8 cellular contexts compared by ENCODE assay signal in genomic region chr3:24683511-24684384, GRCh38.
DNase-seq lines count a peak whose midpoint lies in the region; ATAC-seq and TF ChIP-seq lines count a peak whose summit lies in the region.

No MANE protein-coding gene starts in this region.

- no peak overlapping the region for H3K27ac ChIP-seq in cardiac muscle cell

- no peaks in the 10 kb centered on the region for H3K36me3 Mint-ChIP-seq in nephron progenitor cell (ENCODE audit: low read depth)
- H3K36me3 Mint-ChIP-seq in stimulated activated memory B cell treated with anti-CD40 and anti-IgM and Interleukin-4, amounts not matched to agents 10 μg/mL and 1 μg/mL and 100 μg/mL, for 72 hours = no peaks in the 10 kb centered on the region

- no peak overlapping the region for H3K4me3 Mint-ChIP-seq in nephron progenitor cell
- H3K4me3 Mint-ChIP-seq in stimulated activated memory B cell treated with anti-CD40 and anti-IgM and Interleukin-4, amounts not matched to agents 10 μg/mL and 1 μg/mL and 100 μg/mL, for 72 hours = no peak overlapping the region

- H3K4me1 ChIP-seq in cardiac muscle cell (ENCODE audit: low read depth) = peaks cover 8% of the 10 kb centered on the region

- H3K9me3 Mint-ChIP-seq in nephron progenitor cell = peaks cover 4% of the 10 kb centered on the region
- no peaks in the 10 kb centered on the region for H3K9me3 Mint-ChIP-seq in stimulated activated memory B cell treated with anti-CD40 and anti-IgM and Interleukin-4, amounts not matched to agents 10 μg/mL and 1 μg/mL and 100 μg/mL, for 72 hours

- H3K9me3 ChIP-seq in cardiac muscle cell (ENCODE audit: low read depth) = no peaks in the 10 kb centered on the region

- peaks cover 3% of the 10 kb centered on the region for H3K27me3 Mint-ChIP-seq in nephron progenitor cell (ENCODE audit: low read depth, poor library complexity)
- no peaks in the 10 kb centered on the region for H3K27me3 Mint-ChIP-seq in stimulated activated memory B cell treated with anti-CD40 and anti-IgM and Interleukin-4, amounts not matched to agents 10 μg/mL and 1 μg/mL and 100 μg/mL, for 72 hours

- no peak overlapping the region for H3K4me3 ChIP-seq in cardiac muscle cell

- no peaks in the 10 kb centered on the region for H3K36me3 ChIP-seq in cardiac muscle cell

- H3K27ac Mint-ChIP-seq in nephron progenitor cell = no peak overlapping the region
- no peak overlapping the region for H3K27ac Mint-ChIP-seq in stimulated activated memory B cell treated with anti-CD40 and anti-IgM and Interleukin-4, amounts not matched to agents 10 μg/mL and 1 μg/mL and 100 μg/mL, for 72 hours

- H3K27me3 ChIP-seq in cardiac muscle cell = no peaks in the 10 kb centered on the region

- TF ChIP-seq CTCF in cardiac muscle cell (IDR thresholded peaks at IDR 0.05; ENCODE audit: low read depth, low read length) (peak; percentile 71), nephron progenitor cell (IDR thresholded peaks at IDR 0.05) (peak; percentile 48)

- DNase-seq in cardiac muscle cell (ENCODE audit: low read depth in 1 of 2, low spot score in 1 of 2) (peak; percentile 40 to 80), left ventricle myocardium superior (no peak), NCI-H446 treated with DMSO at 0.1 percent for 48 hours (lab: John Stamatoyannopoulos, UW) (peak; percentile 29), dedifferentiated amniotic fluid mesenchymal stem cell (ENCODE audit: extremely low spot score) (peak; percentile 87), nephron progenitor cell (no peak)
- DNase-seq in activated effector memory CD4-positive, alpha-beta T cell treated with Interleukin-2 at 50 U/mL for 16 hours = no peak
- no peak for DNase-seq in stimulated activated CD4-positive, alpha-beta T cell treated with anti-CD3 and anti-CD28 coated beads, Interleukin-12 subunit alpha, Interleukin-12 subunit beta, amount 100 ng/mL, for 4 hours

- no peak for ATAC-seq in left ventricle myocardium superior
- no peak for ATAC-seq in stimulated activated memory B cell treated with anti-CD40 and anti-IgM and Interleukin-4, amounts not matched to agents 10 μg/mL and 1 μg/mL and 100 μg/mL, for 72 hours

- H3K4me1 Mint-ChIP-seq in nephron progenitor cell = peaks cover 17% of the 10 kb centered on the region
- peaks cover under 1% of the 10 kb centered on the region for H3K4me1 Mint-ChIP-seq in stimulated activated memory B cell treated with anti-CD40 and anti-IgM and Interleukin-4, amounts not matched to agents 10 μg/mL and 1 μg/mL and 100 μg/mL, for 72 hours

- intact Hi-C loops in left ventricle myocardium superior (cut with micrococcal nuclease) = no loop called here

Comparison
In these comparisons a context has a peak if more than half of its experiments do, and no peak if none do; other contexts are left out.
1. DNase-seq: peak in cardiac muscle cell (2 of 2), NCI-H446 treated with DMSO at 0.1 percent for 48 hours (single experiment) and dedifferentiated amniotic fluid mesenchymal stem cell (single experiment); none in left ventricle myocardium superior (single experiment), nephron progenitor cell (single experiment), activated effector memory CD4-positive, alpha-beta T cell treated with Interleukin-2 at 50 U/mL for 16 hours (single experiment) and stimulated activated CD4-positive, alpha-beta T cell treated with anti-CD3 and anti-CD28 coated beads, Interleukin-12 subunit alpha, Interleukin-12 subunit beta, amount 100 ng/mL, for 4 hours (single experiment).